1 cellular context compared by ENCODE assay signal in the genomic region with DNA sequence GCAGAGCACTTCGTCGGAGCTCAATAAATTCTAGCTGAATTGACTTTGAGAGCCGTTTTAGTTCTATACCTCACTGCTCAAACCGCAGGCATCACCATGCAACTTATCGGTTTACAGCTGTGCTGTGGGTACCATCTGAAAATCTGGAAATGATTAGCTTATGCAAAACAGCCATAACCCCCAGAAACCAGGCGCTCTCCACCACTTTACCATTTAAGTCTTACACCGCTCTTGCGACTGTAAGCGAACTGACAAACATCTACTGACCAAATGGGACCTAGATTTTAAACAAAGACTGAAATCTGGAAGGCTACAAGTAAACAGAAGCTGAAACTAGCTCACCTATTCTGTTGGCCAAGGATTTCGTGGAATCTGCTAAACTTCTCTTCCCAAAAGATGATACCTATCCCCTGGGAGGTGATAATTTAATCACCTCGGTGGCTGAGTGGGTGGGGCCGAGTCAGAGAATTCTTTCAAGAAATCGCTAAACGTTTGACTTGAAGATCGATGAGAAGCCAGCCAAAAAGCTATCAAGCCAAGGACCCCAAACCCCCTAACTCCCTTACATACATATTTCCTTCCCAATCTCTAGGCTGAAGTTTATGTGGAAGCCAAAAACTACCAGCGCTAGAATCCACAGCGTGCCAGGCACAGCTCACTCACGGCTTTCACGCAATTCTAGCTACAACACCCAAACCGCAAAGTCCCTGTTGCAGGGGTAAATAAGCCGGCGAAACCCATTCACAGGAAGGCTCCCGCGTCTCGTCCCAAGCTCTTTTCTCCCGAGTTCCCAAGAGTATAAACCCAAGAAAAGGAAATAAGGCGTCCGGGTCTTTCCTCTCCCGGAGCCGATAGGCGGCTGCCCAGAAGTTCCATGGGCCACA.
TF ChIP-seq lines count a peak whose summit lies in the region.

No MANE protein-coding gene starts in this region.

TF ChIP-seq in GM12878, 131 proteins besides CTCF, POLR2A, EP300 and RAD21 (continues in another document):
- TF ChIP-seq CREM (IDR thresholded peaks at IDR 0.05; ENCODE audit: low read depth) (peak; percentile 16; the same call in 1 of the 2 replicates), KAT2A (conservative IDR thresholded peaks at IDR 0.05; ENCODE audit: control insufficient read depth, low read depth, low read length) (no peak), ZBED1 (IDR thresholded peaks at IDR 0.05; ENCODE audit: borderline replicate concordance) (no peak), BCLAF1 (IDR thresholded peaks at IDR 0.05) (no peak), CHD4 (IDR thresholded peaks at IDR 0.05) (no peak), HSF1 (IDR thresholded peaks at IDR 0.05; ENCODE audit: low read depth, low read length) (no peak), TCF3 (IDR thresholded peaks at IDR 0.05; ENCODE audit: borderline replicate concordance, insufficient read depth, low read depth, low read length) (0 out of 2 replicates have a peak, but pooled peaks have one; percentile 46), POU2F2 (IDR thresholded peaks at IDR 0.05; ENCODE audit: borderline replicate concordance, low read depth, low read length) (peak; percentile 97), ATF2 (IDR thresholded peaks at IDR 0.05; ENCODE audit: low read length) (peak; percentile 16; the same call in 1 of the 2 replicates), ZNF24 (IDR thresholded peaks at IDR 0.05) (no peak), KDM1A (IDR thresholded peaks at IDR 0.05; ENCODE audit: borderline replicate concordance) (no peak), BMI1 (IDR thresholded peaks at IDR 0.05; ENCODE audit: borderline replicate concordance) (no peak), MTA3 (IDR thresholded peaks at IDR 0.05; ENCODE audit: borderline replicate concordance, low read length) (no peak; the same call in 1 of the 2 replicates), RELA (IDR thresholded peaks at IDR 0.05; ENCODE audit: borderline replicate concordance, partially characterized antibody) (no peak), HDAC6 (IDR thresholded peaks at IDR 0.05; ENCODE audit: unreplicated experiment) (no peak), NFYA (IDR thresholded peaks at IDR 0.05; ENCODE audit: borderline replicate concordance, low read depth, low read length) (no peak), RELB (IDR thresholded peaks at IDR 0.05; ENCODE audit: low read depth) (no peak; the same call in 1 of the 2 replicates), TCF7 (IDR thresholded peaks at IDR 0.05; ENCODE audit: borderline replicate concordance) (no peak), NKRF (conservative IDR thresholded peaks at IDR 0.05) (no peak), HCFC1 (IDR thresholded peaks at IDR 0.05; ENCODE audit: low read length) (no peak), ZNF384 (IDR thresholded peaks at IDR 0.05; ENCODE audit: borderline replicate concordance, low read depth, low read length) (no peak), RAD51 (IDR thresholded peaks at IDR 0.05) (no peak), SREBF2 (IDR thresholded peaks at IDR 0.05; ENCODE audit: low read length) (no peak), MAX (IDR thresholded peaks at IDR 0.05; ENCODE audit: low read depth, low read length) (no peak), GABPA (IDR thresholded peaks at IDR 0.05; ENCODE audit: low read depth) (0 out of 2 replicates have a peak, but pooled peaks have one; percentile 29), SMARCA5 (IDR thresholded peaks at IDR 0.05) (no peak), CBX3 (IDR thresholded peaks at IDR 0.05; ENCODE audit: borderline replicate concordance, low read depth) (no peak)
- TF ChIP-seq, protein P1, sequence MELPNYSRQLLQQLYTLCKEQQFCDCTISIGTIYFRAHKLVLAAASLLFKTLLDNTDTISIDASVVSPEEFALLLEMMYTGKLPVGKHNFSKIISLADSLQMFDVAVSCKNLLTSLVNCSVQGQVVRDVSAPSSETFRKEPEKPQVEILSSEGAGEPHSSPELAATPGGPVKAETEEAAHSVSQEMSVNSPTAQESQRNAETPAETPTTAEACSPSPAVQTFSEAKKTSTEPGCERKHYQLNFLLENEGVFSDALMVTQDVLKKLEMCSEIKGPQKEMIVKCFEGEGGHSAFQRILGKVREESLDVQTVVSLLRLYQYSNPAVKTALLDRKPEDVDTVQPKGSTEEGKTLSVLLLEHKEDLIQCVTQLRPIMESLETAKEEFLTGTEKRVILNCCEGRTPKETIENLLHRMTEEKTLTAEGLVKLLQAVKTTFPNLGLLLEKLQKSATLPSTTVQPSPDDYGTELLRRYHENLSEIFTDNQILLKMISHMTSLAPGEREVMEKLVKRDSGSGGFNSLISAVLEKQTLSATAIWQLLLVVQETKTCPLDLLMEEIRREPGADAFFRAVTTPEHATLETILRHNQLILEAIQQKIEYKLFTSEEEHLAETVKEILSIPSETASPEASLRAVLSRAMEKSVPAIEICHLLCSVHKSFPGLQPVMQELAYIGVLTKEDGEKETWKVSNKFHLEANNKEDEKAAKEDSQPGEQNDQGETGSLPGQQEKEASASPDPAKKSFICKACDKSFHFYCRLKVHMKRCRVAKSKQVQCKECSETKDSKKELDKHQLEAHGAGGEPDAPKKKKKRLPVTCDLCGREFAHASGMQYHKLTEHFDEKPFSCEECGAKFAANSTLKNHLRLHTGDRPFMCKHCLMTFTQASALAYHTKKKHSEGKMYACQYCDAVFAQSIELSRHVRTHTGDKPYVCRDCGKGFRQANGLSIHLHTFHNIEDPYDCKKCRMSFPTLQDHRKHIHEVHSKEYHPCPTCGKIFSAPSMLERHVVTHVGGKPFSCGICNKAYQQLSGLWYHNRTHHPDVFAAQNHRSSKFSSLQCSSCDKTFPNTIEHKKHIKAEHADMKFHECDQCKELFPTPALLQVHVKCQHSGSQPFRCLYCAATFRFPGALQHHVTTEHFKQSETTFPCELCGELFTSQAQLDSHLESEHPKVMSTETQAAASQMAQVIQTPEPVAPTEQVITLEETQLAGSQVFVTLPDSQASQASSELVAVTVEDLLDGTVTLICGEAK (IDR thresholded peaks at IDR 0.05; ENCODE audit: borderline replicate concordance), result no peak
- TF ChIP-seq, protein P2, sequence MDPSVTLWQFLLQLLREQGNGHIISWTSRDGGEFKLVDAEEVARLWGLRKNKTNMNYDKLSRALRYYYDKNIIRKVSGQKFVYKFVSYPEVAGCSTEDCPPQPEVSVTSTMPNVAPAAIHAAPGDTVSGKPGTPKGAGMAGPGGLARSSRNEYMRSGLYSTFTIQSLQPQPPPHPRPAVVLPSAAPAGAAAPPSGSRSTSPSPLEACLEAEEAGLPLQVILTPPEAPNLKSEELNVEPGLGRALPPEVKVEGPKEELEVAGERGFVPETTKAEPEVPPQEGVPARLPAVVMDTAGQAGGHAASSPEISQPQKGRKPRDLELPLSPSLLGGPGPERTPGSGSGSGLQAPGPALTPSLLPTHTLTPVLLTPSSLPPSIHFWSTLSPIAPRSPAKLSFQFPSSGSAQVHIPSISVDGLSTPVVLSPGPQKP (IDR thresholded peaks at IDR 0.05; ENCODE audit: low read depth, low read length), result no peak
- TF ChIP-seq, protein P3, sequence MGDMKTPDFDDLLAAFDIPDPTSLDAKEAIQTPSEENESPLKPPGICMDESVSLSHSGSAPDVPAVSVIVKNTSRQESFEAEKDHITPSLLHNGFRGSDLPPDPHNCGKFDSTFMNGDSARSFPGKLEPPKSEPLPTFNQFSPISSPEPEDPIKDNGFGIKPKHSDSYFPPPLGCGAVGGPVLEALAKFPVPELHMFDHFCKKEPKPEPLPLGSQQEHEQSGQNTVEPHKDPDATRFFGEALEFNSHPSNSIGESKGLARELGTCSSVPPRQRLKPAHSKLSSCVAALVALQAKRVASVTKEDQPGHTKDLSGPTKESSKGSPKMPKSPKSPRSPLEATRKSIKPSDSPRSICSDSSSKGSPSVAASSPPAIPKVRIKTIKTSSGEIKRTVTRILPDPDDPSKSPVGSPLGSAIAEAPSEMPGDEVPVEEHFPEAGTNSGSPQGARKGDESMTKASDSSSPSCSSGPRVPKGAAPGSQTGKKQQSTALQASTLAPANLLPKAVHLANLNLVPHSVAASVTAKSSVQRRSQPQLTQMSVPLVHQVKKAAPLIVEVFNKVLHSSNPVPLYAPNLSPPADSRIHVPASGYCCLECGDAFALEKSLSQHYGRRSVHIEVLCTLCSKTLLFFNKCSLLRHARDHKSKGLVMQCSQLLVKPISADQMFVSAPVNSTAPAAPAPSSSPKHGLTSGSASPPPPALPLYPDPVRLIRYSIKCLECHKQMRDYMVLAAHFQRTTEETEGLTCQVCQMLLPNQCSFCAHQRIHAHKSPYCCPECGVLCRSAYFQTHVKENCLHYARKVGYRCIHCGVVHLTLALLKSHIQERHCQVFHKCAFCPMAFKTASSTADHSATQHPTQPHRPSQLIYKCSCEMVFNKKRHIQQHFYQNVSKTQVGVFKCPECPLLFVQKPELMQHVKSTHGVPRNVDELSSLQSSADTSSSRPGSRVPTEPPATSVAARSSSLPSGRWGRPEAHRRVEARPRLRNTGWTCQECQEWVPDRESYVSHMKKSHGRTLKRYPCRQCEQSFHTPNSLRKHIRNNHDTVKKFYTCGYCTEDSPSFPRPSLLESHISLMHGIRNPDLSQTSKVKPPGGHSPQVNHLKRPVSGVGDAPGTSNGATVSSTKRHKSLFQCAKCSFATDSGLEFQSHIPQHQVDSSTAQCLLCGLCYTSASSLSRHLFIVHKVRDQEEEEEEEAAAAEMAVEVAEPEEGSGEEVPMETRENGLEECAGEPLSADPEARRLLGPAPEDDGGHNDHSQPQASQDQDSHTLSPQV (IDR thresholded peaks at IDR 0.05), result no peak
- TF ChIP-seq, protein P4, sequence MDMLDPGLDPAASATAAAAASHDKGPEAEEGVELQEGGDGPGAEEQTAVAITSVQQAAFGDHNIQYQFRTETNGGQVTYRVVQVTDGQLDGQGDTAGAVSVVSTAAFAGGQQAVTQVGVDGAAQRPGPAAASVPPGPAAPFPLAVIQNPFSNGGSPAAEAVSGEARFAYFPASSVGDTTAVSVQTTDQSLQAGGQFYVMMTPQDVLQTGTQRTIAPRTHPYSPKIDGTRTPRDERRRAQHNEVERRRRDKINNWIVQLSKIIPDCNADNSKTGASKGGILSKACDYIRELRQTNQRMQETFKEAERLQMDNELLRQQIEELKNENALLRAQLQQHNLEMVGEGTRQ (IDR thresholded peaks at IDR 0.05; ENCODE audit: borderline replicate concordance, low read depth, low read length), result no peak
